Comparison of ENCODE assay signal across 9 cellular contexts in genomic region chr9:132409828-132410528, GRCh38. TPM values are rescaled to one million over a fixed set of nuclear protein-coding genes. Genes with fewer than 3 reads are reported as not detected.
DNase-seq lines count a peak whose midpoint lies in the region; ATAC-seq and TF ChIP-seq lines count a peak whose summit lies in the region.
"Had no signal": no experiment of that assay in that cellular context is flagged by ENCODE, and none has a peak within 500 bp of the region (broad histone marks: within the 10 kb centered on the region; RNA-seq: fewer than 3 reads in every experiment).

TSS of gene CFAP77 (plus strand) at chr9:132410211. CDS start at chr9:132410272, 61 bp downstream.

- POLR2A ChIA-PET in Caco-2 (lab: Charles Lee): no interaction called here

- TF ChIP-seq POLR2A in right lobe of liver (IDR thresholded peaks at IDR 0.05): no peak

- H3K4me1 ChIP-seq in Caco-2 (peaks cover 13% of the 10 kb centered on the region), right lobe of liver (peaks cover 0 to 17% (median 8%) of the 10 kb centered on the region in 4 donors)

- peak; percentile 50 to 56 for DNase-seq in Caco-2
- no peak for DNase-seq in Jurkat, Clone E6-1 (ENCODE audit: low read depth, low spot score)
- DNase-seq in UCSD-AML1 (lab: John Stamatoyannopoulos, UW; ENCODE audit: unreplicated experiment): peak; percentile 59
- DNase-seq in dedifferentiated amniotic fluid mesenchymal stem cell (ENCODE audit: extremely low spot score): peak; percentile 26
- peak in 1 of 3 donors; percentile 35 for DNase-seq in right lobe of liver
- peak; percentile 53 for DNase-seq in stimulated activated naive CD8-positive, alpha-beta T cell treated with anti-CD3 and anti-CD28 coated beads, Interleukin-15, Interleukin-2, amounts not matched to agents 100 U/mL and 50 U/mL, for 24 hours
- no peak for DNase-seq in DMS153 treated with DMSO at 0.1 percent for 48 hours (lab: John Stamatoyannopoulos, UW; ENCODE audit: unreplicated experiment)
- DNase-seq in LoVo (ENCODE audit: low spot score): no peak

- H3K36me3 Mint-ChIP-seq in Caco-2 (ENCODE audit: insufficient read depth, unreplicated experiment): peaks cover 8% of the 10 kb centered on the region

- H3K27ac ChIP-seq in right lobe of liver: no peak within 1 kb of the TSS

- H3K4me3 Mint-ChIP-seq in Caco-2 (ENCODE audit: unreplicated experiment): peak within 1 kb of the TSS; percentile 61

- no TSS peak for BruUV-seq in Caco-2 (replicated peaks; lab: Mats Ljungman, UMichigan)

- H3K9me3 ChIP-seq in Caco-2: no peaks in the 10 kb centered on the region
- H3K9me3 ChIP-seq in right lobe of liver: no peaks in the 10 kb centered on the region

- H3K36me3 ChIP-seq in Caco-2 (ENCODE audit: control insufficient read depth, insufficient read depth, low read length): no peaks in the 10 kb centered on the region
- H3K36me3 ChIP-seq in right lobe of liver: no peaks in the 10 kb centered on the region

- no CpG with 5 or more reads among the region's 69 CpGs for WGBS in right lobe of liver (ENCODE audit: insufficient coverage, low coverage, low lambda C conversion rate, missing lambda C conversion rate)

- CTCF ChIA-PET in Caco-2 (lab: Charles Lee): interaction anchor here (0.6 to 0.9 kb wide), 6 partner anchors 13 to 163 kb away, joined by 3 to 4 read pairs (median 3); no protein-coding TSS in a partner anchor

- peaks cover 15% of the 10 kb centered on the region for H3K4me1 Mint-ChIP-seq in Caco-2 (ENCODE audit: low read depth, unreplicated experiment)

- H3K27me3 Mint-ChIP-seq in Caco-2 (ENCODE audit: insufficient read depth, unreplicated experiment): peaks cover 15% of the 10 kb centered on the region

- TF ChIP-seq CTCF in Caco-2 (IDR thresholded peaks at IDR 0.05; ENCODE audit: insufficient read depth in 1 of 2, low read depth in 1 of 2, low read length in 1 of 2, severe bottlenecking in 1 of 2, unreplicated experiment in 1 of 2) (no peak), right lobe of liver (IDR thresholded peaks at IDR 0.05) (no peak)

- ATAC-seq in right lobe of liver: peak; percentile 24 to 44 (median 38)
- ATAC-seq in stimulated activated naive CD8-positive, alpha-beta T cell treated with anti-CD3 and anti-CD28 coated beads, Interleukin-15, Interleukin-2, amounts not matched to agents 100 U/mL and 50 U/mL, for 24 hours: no peak

- no peaks in the 10 kb centered on the region for H3K9me3 Mint-ChIP-seq in Caco-2 (ENCODE audit: unreplicated experiment)

- peaks cover 2% of the 10 kb centered on the region; the same call in 1 of the 2 replicates for H3K27me3 ChIP-seq in Caco-2 (replicated peaks; ENCODE audit: control insufficient read depth, insufficient read depth, low read length)
- H3K27me3 ChIP-seq in right lobe of liver: peaks cover 5 to 19% of the 10 kb centered on the region in 2 donors

- H3K4me3 ChIP-seq in Caco-2 (ENCODE audit: low read depth, low read length) (peak within 1 kb of the TSS; percentile 39), right lobe of liver (peak within 1 kb of the TSS in 2 of 3 donors; percentile 14 to 39)
- H3K4me3 ChIP-seq in Jurkat, Clone E6-1 (ENCODE audit: low read length): peak within 1 kb of the TSS; percentile 27

- intact Hi-C loops in Caco-2 (cut with micrococcal nuclease; ENCODE audit: unreplicated experiment) (loop anchor here (2.0 kb wide), 2 partner anchors 49 to 241 kb away; no protein-coding TSS in a partner anchor), right lobe of liver (cut with DNase I) (no loop called here)

- H3K27ac Mint-ChIP-seq in Caco-2 (ENCODE audit: unreplicated experiment): no peak within 1 kb of the TSS

RNA-seq across cellular contexts. Expression of gene CFAP77, which starts in this region (rescaled TPM):
- total RNA-seq in Caco-2 (2022) (not detected in 2 replicates), right lobe of liver (not detected)
- polyA plus RNA-seq in Jurkat, Clone E6-1 (2012; ENCODE audit: insufficient read depth, insufficient read length): not detected
- total RNA-seq: NCI-H460 had no signal

Comparison
In these comparisons a context has a peak if more than half of its experiments do, and no peak if none do; other contexts are left out.
1. Peak in DNase-seq and H3K4me3 ChIP-seq in Caco-2; RNA of the gene not detected or under 1 TPM.
2. Peak in ATAC-seq and H3K4me3 ChIP-seq in right lobe of liver; RNA of the gene not detected or under 1 TPM.
3. DNase-seq: peak in UCSD-AML1 (single experiment), dedifferentiated amniotic fluid mesenchymal stem cell (single experiment) and stimulated activated naive CD8-positive, alpha-beta T cell treated with anti-CD3 and anti-CD28 coated beads, Interleukin-15, Interleukin-2, amounts not matched to agents 100 U/mL and 50 U/mL, for 24 hours (single experiment); none in Jurkat, Clone E6-1 (single experiment), DMS153 treated with DMSO at 0.1 percent for 48 hours (single experiment) and LoVo (single experiment).
4. Peak in every context shown above with its lines, with median percentiles within 50 percentile points of each other: H3K4me3 ChIP-seq.